In genomic region chr10:61786728-61787127, GRCh38 we compare ENCODE assay signal across 8 cellular contexts.
DNase-seq lines count a peak whose midpoint lies in the region; ATAC-seq and TF ChIP-seq lines count a peak whose summit lies in the region.

No MANE protein-coding gene starts in this region.

- ATAC-seq in GM19468 (IDR thresholded peaks at IDR 0.05; ENCODE audit: extremely low read depth, unreplicated experiment) (peak; percentile 89), HG03457 (IDR thresholded peaks at IDR 0.05; ENCODE audit: unreplicated experiment) (peak; percentile 97)
- ATAC-seq in stimulated activated naive B cell treated with anti-CD40 and anti-IgM and Interleukin-4, amounts not matched to agents 10 μg/mL and 1 μg/mL and 100 μg/mL, for 72 hours (replicated peaks): peak; percentile 59 to 70

- H3K4me3 Mint-ChIP-seq in stimulated activated naive B cell treated with anti-CD40 and anti-IgM and Interleukin-4, amounts not matched to agents 10 μg/mL and 1 μg/mL and 100 μg/mL, for 72 hours: no peak overlapping the region
- no peak overlapping the region for H3K4me3 Mint-ChIP-seq in activated naive CD4-positive, alpha-beta T cell treated with anti-CD3 and anti-CD28 coated beads, Interleukin-2, amount 10 ng/mL, durations not matched to agents 7 days and 5 days

- DNase-seq in Daoy (ENCODE audit: low read depth) (peak; percentile 53), choroid plexus epithelial cell (ENCODE audit: low read depth) (peak; percentile 90), SHP77 (lab: John Stamatoyannopoulos, UW) (no peak)
- no peak for DNase-seq in stimulated activated naive B cell treated with anti-CD40 and anti-IgM and Interleukin-4, amounts not matched to agents 10 μg/mL and 1 μg/mL and 100 μg/mL, for 72 hours
- no peak for DNase-seq in stimulated activated CD4-positive, alpha-beta T cell treated with anti-CD3 and anti-CD28 coated beads, Interleukin-4, amount 100 ng/mL, for 4 hours
- no peak for DNase-seq in activated naive CD4-positive, alpha-beta T cell treated with anti-CD3 and anti-CD28 coated beads, Interleukin-2, amount 10 ng/mL, durations not matched to agents 7 days and 5 days

- no peak overlapping the region for H3K4me3 ChIP-seq in choroid plexus epithelial cell (ENCODE audit: low read depth, low read length)

- no peaks in the 10 kb centered on the region for H3K9me3 Mint-ChIP-seq in stimulated activated naive B cell treated with anti-CD40 and anti-IgM and Interleukin-4, amounts not matched to agents 10 μg/mL and 1 μg/mL and 100 μg/mL, for 72 hours
- no peaks in the 10 kb centered on the region for H3K9me3 Mint-ChIP-seq in activated naive CD4-positive, alpha-beta T cell treated with anti-CD3 and anti-CD28 coated beads, Interleukin-2, amount 10 ng/mL, durations not matched to agents 7 days and 5 days

- CTCF ChIA-PET in activated naive CD4-positive, alpha-beta T cell treated with anti-CD3 and anti-CD28 coated beads, Interleukin-2, amount 10 ng/mL, durations not matched to agents 7 days and 5 days (lab: Charles Lee): interaction anchor here (1.3 kb wide), 1 partner anchor 36 kb away, joined by 5 read pairs; no protein-coding TSS in a partner anchor

- H3K27me3 Mint-ChIP-seq in stimulated activated naive B cell treated with anti-CD40 and anti-IgM and Interleukin-4, amounts not matched to agents 10 μg/mL and 1 μg/mL and 100 μg/mL, for 72 hours: no peaks in the 10 kb centered on the region
- H3K27me3 Mint-ChIP-seq in activated naive CD4-positive, alpha-beta T cell treated with anti-CD3 and anti-CD28 coated beads, Interleukin-2, amount 10 ng/mL, durations not matched to agents 7 days and 5 days: no peaks in the 10 kb centered on the region

- H3K4me1 Mint-ChIP-seq in stimulated activated naive B cell treated with anti-CD40 and anti-IgM and Interleukin-4, amounts not matched to agents 10 μg/mL and 1 μg/mL and 100 μg/mL, for 72 hours: peaks cover 2 to 29% of the 10 kb centered on the region in 2 donors
- peaks cover 44% of the 10 kb centered on the region for H3K4me1 Mint-ChIP-seq in activated naive CD4-positive, alpha-beta T cell treated with anti-CD3 and anti-CD28 coated beads, Interleukin-2, amount 10 ng/mL, durations not matched to agents 7 days and 5 days

- no peak overlapping the region for H3K27ac Mint-ChIP-seq in stimulated activated naive B cell treated with anti-CD40 and anti-IgM and Interleukin-4, amounts not matched to agents 10 μg/mL and 1 μg/mL and 100 μg/mL, for 72 hours
- H3K27ac Mint-ChIP-seq in activated naive CD4-positive, alpha-beta T cell treated with anti-CD3 and anti-CD28 coated beads, Interleukin-2, amount 10 ng/mL, durations not matched to agents 7 days and 5 days: no peak overlapping the region

- no peak for TF ChIP-seq CTCF in choroid plexus epithelial cell (conservative IDR thresholded peaks at IDR 0.05; ENCODE audit: low read depth, low read length)

- H3K36me3 Mint-ChIP-seq in stimulated activated naive B cell treated with anti-CD40 and anti-IgM and Interleukin-4, amounts not matched to agents 10 μg/mL and 1 μg/mL and 100 μg/mL, for 72 hours: no peaks in the 10 kb centered on the region
- H3K36me3 Mint-ChIP-seq in activated naive CD4-positive, alpha-beta T cell treated with anti-CD3 and anti-CD28 coated beads, Interleukin-2, amount 10 ng/mL, durations not matched to agents 7 days and 5 days: no peaks in the 10 kb centered on the region

Comparison
In these comparisons a context has a peak if more than half of its experiments do, and no peak if none do; other contexts are left out.
1. DNase-seq: peak in Daoy (single experiment) and choroid plexus epithelial cell (single experiment); none in stimulated activated naive B cell treated with anti-CD40 and anti-IgM and Interleukin-4, amounts not matched to agents 10 μg/mL and 1 μg/mL and 100 μg/mL, for 72 hours (single experiment), SHP77 (0 of 2), stimulated activated CD4-positive, alpha-beta T cell treated with anti-CD3 and anti-CD28 coated beads, Interleukin-4, amount 100 ng/mL, for 4 hours (0 of 2) and activated naive CD4-positive, alpha-beta T cell treated with anti-CD3 and anti-CD28 coated beads, Interleukin-2, amount 10 ng/mL, durations not matched to agents 7 days and 5 days (single experiment).
2. Peak in every context shown above with its lines, with median percentiles within 50 percentile points of each other: ATAC-seq.